In the genomic region with DNA sequence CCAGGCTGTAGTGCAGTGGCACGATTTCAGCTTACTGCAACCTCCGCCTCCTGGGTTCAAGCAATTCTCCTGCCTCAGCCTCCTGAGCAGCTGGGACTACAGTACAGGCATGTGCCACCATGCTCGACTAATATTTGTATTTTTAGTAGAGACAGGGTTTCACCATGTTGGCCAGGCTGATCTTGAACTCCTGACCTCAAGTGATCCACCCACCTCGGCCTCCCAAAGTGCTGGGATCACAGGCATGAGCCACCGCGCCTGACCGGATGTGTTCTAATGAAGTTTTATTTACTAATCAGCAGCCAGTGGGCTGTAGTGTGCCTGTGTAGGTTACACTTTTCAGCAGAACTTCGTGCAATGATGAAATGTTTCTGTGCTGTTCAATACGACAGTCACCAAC, we compare ENCODE assay signal across 7 cellular contexts. TPM values are rescaled to one million over a fixed set of nuclear protein-coding genes. Genes with fewer than 3 reads are reported as not detected.
DNase-seq lines count a peak whose midpoint lies in the region; ATAC-seq, FAIRE-seq and TF ChIP-seq lines count a peak whose summit lies in the region.
"Not testable (repeated sequence)": the region's sequence is repeated elsewhere in the genome, so short reads cannot be mapped to it uniquely, and the experiment has no call there.

No MANE protein-coding gene starts in this region.

- H3K4me1 Mint-ChIP-seq in HFFc6 (ENCODE audit: low read depth) (peaks cover 72% of the 10 kb centered on the region), astrocyte (ENCODE audit: low read depth, unreplicated experiment) (peaks cover 31% of the 10 kb centered on the region)
- not testable (repeated sequence) for H3K4me1 Mint-ChIP-seq in WTC11

- not testable (repeated sequence) for H3K4me3 Mint-ChIP-seq in HFFc6; WTC11; astrocyte (ENCODE audit: unreplicated experiment)

- dilution Hi-C loops in keratinocyte (cut with MboI; ENCODE audit: extremely low pct_ligation_motif_present, low sequenced_read_pairs), result not testable (repeated sequence)

- not testable (repeated sequence) for ATAC-seq in WTC11
- ATAC-seq in psoas muscle, result peak in 3 of 4 donors; percentile 15 to 26 (median 22)

- FAIRE-seq in astrocyte (lab: Jason Lieb, UNC); keratinocyte (lab: Jason Lieb, UNC): not testable (repeated sequence)

- not testable (repeated sequence) for H3K79me2 ChIP-seq in astrocyte (ENCODE audit: insufficient read depth, low read length); keratinocyte (ENCODE audit: control insufficient read depth, insufficient read depth, low read length)

- H3K27ac ChIP-seq in astrocyte (ENCODE audit: low read depth, low read length) (peak overlapping the region; percentile 76), esophagus squamous epithelium (peak overlapping the region; percentile 80 to 93 (median 86)), keratinocyte (ENCODE audit: control insufficient read depth, insufficient read depth, low read length) (peak overlapping the region; percentile 94), psoas muscle (peak overlapping the region; percentile 90), suprapubic skin (peak overlapping the region; percentile 67)

- peaks cover 26% of the 10 kb centered on the region for H3K4me1 ChIP-seq in astrocyte (ENCODE audit: insufficient read depth, low read length)
- H3K4me1 ChIP-seq in esophagus squamous epithelium, result peaks cover 15 to 87% (median 53%) of the 10 kb centered on the region in 3 donors
- peaks cover 63% of the 10 kb centered on the region for H3K4me1 ChIP-seq in keratinocyte (ENCODE audit: control insufficient read depth, extremely low read depth, insufficient read depth, low read length)
- H3K4me1 ChIP-seq in psoas muscle, result peaks cover 59% of the 10 kb centered on the region
- H3K4me1 ChIP-seq in suprapubic skin, result peaks cover 77% of the 10 kb centered on the region

- not testable (repeated sequence) for H3K36me3 ChIP-seq in astrocyte (ENCODE audit: insufficient read depth, low read length); esophagus squamous epithelium; keratinocyte (ENCODE audit: control insufficient read depth in 2 of 2, extremely low read depth in 1 of 2, insufficient read depth in 2 of 2, low read length in 2 of 2); psoas muscle (ENCODE audit: insufficient read depth in 1 of 2, low read depth in 1 of 2); suprapubic skin

- not testable (repeated sequence) for H3K4me3 ChIP-seq in astrocyte (ENCODE audit: insufficient read depth, low read depth, low read length); esophagus squamous epithelium; psoas muscle; suprapubic skin
- H3K4me3 ChIP-seq in keratinocyte (ENCODE audit: control insufficient read depth in 2 of 3, extremely low read depth in 1 of 3, insufficient read depth in 2 of 3, low read depth in 1 of 3, low read length in 3 of 3), result peak overlapping the region in 1 of 3 experiments; percentile 3

- not testable (repeated sequence) for DNase-seq in HFFc6; WTC11 (ENCODE audit: low spot score); astrocyte (ENCODE audit: low read depth); esophagus squamous epithelium (lab: John Stamatoyannopoulos, UW); keratinocyte (ENCODE audit: low read depth, low spot score); psoas muscle; suprapubic skin (ENCODE audit: low spot score in 2 of 2)

- H2AFZ ChIP-seq in astrocyte (ENCODE audit: low read depth, low read length); keratinocyte (ENCODE audit: control insufficient read depth, low read length): not testable (repeated sequence)

- H3K9me1 ChIP-seq in keratinocyte (ENCODE audit: control insufficient read depth, extremely low read depth, insufficient read depth, low read length), result not testable (repeated sequence)

- H3K36me3 Mint-ChIP-seq in HFFc6 (ENCODE audit: low read depth), result peaks cover 28% of the 10 kb centered on the region
- H3K36me3 Mint-ChIP-seq in WTC11; astrocyte (ENCODE audit: low read depth, unreplicated experiment): not testable (repeated sequence)

- H3K27me3 ChIP-seq in astrocyte (ENCODE audit: insufficient read depth, low read length); esophagus squamous epithelium; keratinocyte (ENCODE audit: control insufficient read depth, extremely low read depth, insufficient read depth, low read length); psoas muscle (ENCODE audit: insufficient read depth in 3 of 3, low read length in 2 of 3); suprapubic skin: not testable (repeated sequence)

- POLR2A ChIA-PET in WTC11 (lab: Charles Lee), result not testable (repeated sequence)

- not testable (repeated sequence) for H3K9me3 ChIP-seq in astrocyte (ENCODE audit: insufficient read depth, low read depth, low read length); esophagus squamous epithelium; keratinocyte (ENCODE audit: control insufficient read depth, low read depth, low read length); psoas muscle; suprapubic skin

- H3K9ac ChIP-seq in astrocyte (ENCODE audit: low read length) (peak overlapping the region; percentile 60), keratinocyte (ENCODE audit: control insufficient read depth, extremely low read depth, insufficient read depth, low read length) (peak overlapping the region; percentile 61)

- H3K4me2 ChIP-seq in astrocyte (ENCODE audit: low read length), result peak overlapping the region; percentile 46
- H3K4me2 ChIP-seq in keratinocyte (ENCODE audit: control insufficient read depth, extremely low read depth, insufficient read depth, low read depth, low read length), result peak overlapping the region; percentile 47

- not testable (repeated sequence) for TF ChIP-seq EP300 in suprapubic skin (IDR thresholded peaks at IDR 0.05)

- CTCF ChIA-PET in WTC11 (lab: Charles Lee), result interaction anchor here (1.3 kb wide), 1 partner anchor 67 kb away, joined by 5 read pairs; no protein-coding TSS in a partner anchor

- not testable (repeated sequence) for H3K27me3 Mint-ChIP-seq in HFFc6 (ENCODE audit: insufficient read depth); WTC11 (ENCODE audit: low read depth); astrocyte (ENCODE audit: low read depth, unreplicated experiment)

- TF ChIP-seq CTCF in HFFc6 (IDR thresholded peaks at IDR 0.05); WTC11 (IDR thresholded peaks at IDR 0.05); astrocyte (IDR thresholded peaks at IDR 0.05; ENCODE audit: insufficient read depth, low read depth, low read length); esophagus squamous epithelium (IDR thresholded peaks at IDR 0.05); keratinocyte (optimal IDR thresholded peaks at IDR 0.05 in 1 of 3, IDR thresholded peaks at IDR 0.05 in 1 of 3, conservative IDR thresholded peaks at IDR 0.05 in 1 of 3; ENCODE audit: extremely low read depth in 1 of 3, insufficient read depth in 2 of 3, low read length in 3 of 3); psoas muscle (IDR thresholded peaks at IDR 0.05); suprapubic skin (IDR thresholded peaks at IDR 0.05): not testable (repeated sequence)

- H4K20me1 ChIP-seq in astrocyte (ENCODE audit: insufficient read depth, low read length); keratinocyte (ENCODE audit: control insufficient read depth, extremely low read depth, insufficient read depth, low read length): not testable (repeated sequence)

- not testable (repeated sequence) for H3K9me3 Mint-ChIP-seq in HFFc6; WTC11; astrocyte (ENCODE audit: unreplicated experiment)

- WGBS in esophagus squamous epithelium, 2 donors, result 56 to 58% methylated on average over 9 of the region's 9 CpGs
- WGBS in psoas muscle, 3 donors, result 65 to 79% (median 67%) methylated on average over 9 of the region's 9 CpGs
- WGBS in suprapubic skin, result 53% methylated on average over 9 of the region's 9 CpGs

- intact Hi-C loops in esophagus squamous epithelium (cut with DNase I), result not testable (repeated sequence)
- intact Hi-C loops in psoas muscle (cut with DNase I), result loop anchor here in 1 of 2 donors (5.0 kb wide), 1 partner anchor 35 kb away; the partner anchor contains the start of gene LIMA1

- H3K27ac Mint-ChIP-seq in HFFc6 (peak overlapping the region; percentile 93), astrocyte (ENCODE audit: unreplicated experiment) (peak overlapping the region; percentile 94)
- H3K27ac Mint-ChIP-seq in WTC11, result not testable (repeated sequence)

- not testable (repeated sequence) for TF ChIP-seq POLR2A in esophagus squamous epithelium (IDR thresholded peaks at IDR 0.05); suprapubic skin (IDR thresholded peaks at IDR 0.05)

TF ChIP-seq in WTC11, 78 proteins besides CTCF, POLR2A, EP300 and RAD21:
- TF ChIP-seq GABPB1 (CRISPR knock-in tag; IDR thresholded peaks at IDR 0.05), result peak; percentile 49

RNA-seq across cellular contexts. Expression of gene LIMA1, which starts 35.7 kb away (rescaled TPM):
- total RNA-seq in HFFc6 (2021; fragmentation: NEBNext Ultra II Directional; extraction: Animal tissue kit (Norgen Biotek cat#: 25700)), result 100 to 1,000 TPM; 259 to 335 (median 298) TPM
- 30.8 to 41.2 TPM (median 31.2 TPM) in 3 replicates for total RNA-seq in WTC11 (2021)
- total RNA-seq in astrocyte, result 169 and 173 TPM in 2 replicates
- 10 to 100 TPM; 48.0 to 70.0 (median 62.7) TPM for total RNA-seq in esophagus squamous epithelium
- 449 to 510 TPM (median 483 TPM) in 3 replicates for polyA plus RNA-seq in keratinocyte
- 194 TPM for polyA plus RNA-seq in keratinocyte (2011; ENCODE audit: low read depth)
- 326 and 472 TPM in 2 replicates for polyA plus RNA-seq in keratinocyte (2011; cell fraction: cytosol; rRNA removed)
- polyA plus RNA-seq in keratinocyte (2011; cell fraction: nucleus; rRNA removed), result 474 and 535 TPM in 2 replicates
- polyA plus RNA-seq in keratinocyte (2012; ENCODE audit: low replicate concordance), result 163 and 398 TPM in 2 replicates
- 308 to 427 TPM (median 376 TPM) in 3 replicates for polyA minus RNA-seq in keratinocyte
- 273 TPM for polyA minus RNA-seq in keratinocyte (2011; cell fraction: cytosol; rRNA and poly(A)+ RNA removed)
- polyA minus RNA-seq in keratinocyte (2011; cell fraction: nucleus; rRNA and poly(A)+ RNA removed), result 227 and 490 TPM in 2 replicates
- 10 to 100 TPM in 3 of 4 donors, 1 to 10 TPM in 1; 8.3 to 25.3 (median 17.5) TPM for total RNA-seq in psoas muscle
- 1 to 10 TPM; 5.6 to 9.0 (median 8.1) TPM for polyA plus RNA-seq in psoas muscle
- 100 to 1,000 TPM in 1 of 4 donors, 10 to 100 TPM in 3; 66.6 to 105 (median 89.6) TPM for total RNA-seq in suprapubic skin
